Comparison of ENCODE assay signal across 8 cellular contexts in the genomic region with DNA sequence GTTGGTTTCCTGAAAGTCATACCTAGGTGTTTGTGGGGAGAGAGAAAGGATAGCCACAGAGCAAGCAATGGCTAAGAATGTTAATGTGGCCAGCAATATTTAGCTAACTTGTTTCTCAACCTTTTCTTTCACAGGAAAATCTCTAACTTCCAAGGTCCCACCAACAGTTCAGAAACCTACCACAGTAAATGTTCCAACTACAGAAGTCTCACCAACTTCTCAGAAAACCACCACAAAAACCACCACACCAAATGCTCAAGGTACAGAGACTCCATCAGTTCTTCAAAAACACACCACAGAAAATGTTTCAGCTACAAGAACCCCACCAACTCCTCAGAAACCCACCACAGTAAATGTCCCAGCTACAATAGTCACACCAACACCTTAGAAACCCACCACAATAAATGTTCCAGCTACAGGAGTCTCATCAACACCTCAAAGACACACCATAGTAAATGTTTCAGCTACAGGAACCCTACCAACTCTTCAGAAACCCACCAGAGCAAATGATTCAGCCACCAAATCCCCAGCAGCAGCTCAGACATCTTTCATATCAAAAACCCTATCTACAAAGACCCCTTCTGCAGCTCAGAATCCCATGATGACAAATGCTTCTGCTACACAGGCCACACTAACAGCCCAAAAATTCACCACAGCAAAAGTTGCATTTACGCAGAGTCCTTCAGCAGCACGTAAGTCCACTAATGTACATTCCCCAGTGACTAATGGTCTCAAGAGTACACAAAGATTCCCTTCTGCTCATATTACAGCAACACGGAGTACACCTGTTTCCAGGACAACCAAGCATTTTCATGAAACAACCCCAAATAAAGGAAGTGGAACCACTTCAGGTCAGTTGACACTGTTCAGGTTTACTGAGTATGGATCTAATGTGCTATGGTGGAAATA. TPM values are rescaled to one million over a fixed set of nuclear protein-coding genes. Genes with fewer than 3 reads are reported as not detected.
DNase-seq lines count a peak whose midpoint lies in the region; ATAC-seq lines count a peak whose summit lies in the region.

No MANE protein-coding gene starts in this region.

- H3K27ac Mint-ChIP-seq in central memory CD8-positive, alpha-beta T cell (ENCODE audit: low read depth): peak overlapping the region; percentile 79

- peaks cover 32% of the 10 kb centered on the region for H3K36me3 Mint-ChIP-seq in central memory CD8-positive, alpha-beta T cell (ENCODE audit: insufficient read depth)

- ATAC-seq in activated CD4-positive, CD25-positive, alpha-beta regulatory T cell treated with anti-CD3 and anti-CD28 coated beads, Interleukin-2, amount 50 U/mL, for 24 hours: peak; percentile 72 to 77
- peak; percentile 51 for ATAC-seq in HG02763 (IDR thresholded peaks at IDR 0.05; ENCODE audit: unreplicated experiment)
- ATAC-seq in central memory CD8-positive, alpha-beta T cell (replicated peaks; ENCODE audit: extremely low read depth, poor library complexity, severe bottlenecking): peak; percentile 61
- ATAC-seq in left lobe of liver: no peak

- H3K4me3 Mint-ChIP-seq in central memory CD8-positive, alpha-beta T cell: peak overlapping the region; percentile 43

- H3K9me3 Mint-ChIP-seq in central memory CD8-positive, alpha-beta T cell: peaks cover 6% of the 10 kb centered on the region

- peaks cover 47% of the 10 kb centered on the region for H3K4me1 Mint-ChIP-seq in central memory CD8-positive, alpha-beta T cell

- no peak for DNase-seq in activated CD4-positive, CD25-positive, alpha-beta regulatory T cell treated with anti-CD3 and anti-CD28 coated beads, Interleukin-2, amount 50 U/mL, for 72 hours
- DNase-seq in NCI-H2196 treated with DMSO at 0.1 percent for 48 hours (lab: John Stamatoyannopoulos, UW; ENCODE audit: unreplicated experiment) (peak; percentile 51), A172 (ENCODE audit: low spot score) (no peak), left lobe of liver (ENCODE audit: low spot score) (no peak)
- peak in 1 of 2 donors; percentile 33 for DNase-seq in central memory CD8-positive, alpha-beta T cell (ENCODE audit: low spot score in 2 of 2)
- DNase-seq in stimulated activated CD8-positive, alpha-beta memory T cell treated with anti-CD3 and anti-CD28 coated beads, Interleukin-7, amount 100 ng/mL, for 48 hours (ENCODE audit: extremely low read depth in 1 of 2, low read depth in 1 of 2): peak; percentile 21 to 56

- no peaks in the 10 kb centered on the region for H3K27me3 Mint-ChIP-seq in central memory CD8-positive, alpha-beta T cell

RNA-seq across cellular contexts. Expression of a gene that starts 15.3 kb away (rescaled TPM):
- 60.4 and 69.8 TPM in 2 replicates for total RNA-seq in A172 (2014; rRNA removed; shearing (Covaris generic))
- 9.8 TPM for total RNA-seq in left lobe of liver

Comparison
In these comparisons a context has a peak if more than half of its experiments do, and no peak if none do; other contexts are left out.
1. DNase-seq: peak in NCI-H2196 treated with DMSO at 0.1 percent for 48 hours (single experiment) and stimulated activated CD8-positive, alpha-beta memory T cell treated with anti-CD3 and anti-CD28 coated beads, Interleukin-7, amount 100 ng/mL, for 48 hours (2 of 2); none in activated CD4-positive, CD25-positive, alpha-beta regulatory T cell treated with anti-CD3 and anti-CD28 coated beads, Interleukin-2, amount 50 U/mL, for 72 hours (single experiment), A172 (single experiment) and left lobe of liver (single experiment).